18 cellular contexts compared by ENCODE assay signal in the genomic region with DNA sequence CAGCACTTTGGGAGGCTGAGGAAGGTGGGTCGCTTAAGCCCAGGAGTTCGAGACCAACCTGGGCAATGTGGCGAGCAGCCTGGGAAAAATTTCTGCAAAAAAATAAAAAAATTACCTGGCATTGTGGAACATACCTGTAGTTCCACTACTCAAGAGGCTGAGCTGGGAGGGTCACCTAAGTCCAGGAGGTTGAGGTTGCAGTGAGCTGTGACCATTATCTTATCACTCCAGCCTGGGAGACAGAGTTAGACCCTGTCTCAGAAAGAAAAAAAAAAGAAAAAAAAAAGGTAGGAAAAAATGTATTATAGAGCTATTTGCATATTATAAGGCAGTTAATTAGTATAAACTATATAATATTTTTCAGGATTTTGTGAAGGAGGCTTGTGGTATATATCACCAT.
"Had no signal": no experiment of that assay in that cellular context is flagged by ENCODE, and none has a peak within 500 bp of the region (broad histone marks: within the 10 kb centered on the region; RNA-seq: fewer than 3 reads in every experiment).

No MANE protein-coding gene starts in this region.

- H3K4me3 ChIP-seq: left lung, lower lobe of right lung, prostate gland, right lobe of liver, spleen, tibial artery, upper lobe of left lung, uterus had no signal

- H3K27me3 ChIP-seq: left lung, right lobe of liver, spleen, tibial artery, upper lobe of left lung, uterus had no signal

- DNase-seq: effector memory CD8-positive, alpha-beta T cell; foreskin melanocyte; head of caudate nucleus; hypothalamus; left lung; lower lobe of right lung; naive B cell; right lobe of liver; spleen; stimulated activated CD4-positive, alpha-beta T cell treated with anti-CD3 and anti-CD28 coated beads, Interleukin-15, amount 100 ng/mL, for 24 hours; stimulated activated CD4-positive, alpha-beta T cell treated with anti-CD3 and anti-CD28 coated beads, Interleukin-1b, Interleukin-23, amount 100 ng/mL, for 48 hours; stimulated activated CD4-positive, alpha-beta T cell treated with anti-CD3 and anti-CD28 coated beads, Interleukin-4, amount 100 ng/mL, for 24 hours; tibial artery; upper lobe of left lung; uterus had no signal

- H3K36me3 ChIP-seq: left lung, lower lobe of right lung, prostate gland, right lobe of liver, spleen, tibial artery, upper lobe of left lung, uterus had no signal

- H3K27ac ChIP-seq: lower lobe of right lung, parathyroid adenoma, prostate gland, right lobe of liver, spleen, tibial artery had no signal

- H3K4me1 ChIP-seq: left lung, lower lobe of right lung, parathyroid adenoma, prostate gland, right lobe of liver, uterus had no signal

- H3K9me3 ChIP-seq: left lung, lower lobe of right lung, prostate gland, right lobe of liver, spleen, tibial artery, upper lobe of left lung, uterus had no signal

- ATAC-seq: effector memory CD8-positive, alpha-beta T cell; left lung; lower lobe of right lung; stimulated activated memory B cell treated with anti-CD40 and anti-IgM and Interleukin-4, amounts not matched to agents 10 μg/mL and 1 μg/mL and 100 μg/mL, for 72 hours had no signal
